16 cellular contexts compared by ENCODE assay signal in genomic region chr4:41124916-41125548, GRCh38.
DNase-seq lines count a peak whose midpoint lies in the region; ATAC-seq, FAIRE-seq and TF ChIP-seq lines count a peak whose summit lies in the region.
"Had no signal": no experiment of that assay in that cellular context is flagged by ENCODE, and none has a peak within 500 bp of the region (broad histone marks: within the 10 kb centered on the region; RNA-seq: fewer than 3 reads in every experiment).

No MANE protein-coding gene starts in this region.

- H3K4me3 ChIP-seq in astrocyte of the spinal cord (ENCODE audit: low read depth, low read length) (no peak overlapping the region), left lung (no peak overlapping the region), tibial artery (no peak overlapping the region)
- H3K4me3 ChIP-seq: colonic mucosa, esophagus muscularis mucosa had no signal

- peaks cover 0 to 9% of the 10 kb centered on the region in 2 donors for H3K4me1 ChIP-seq in left lung
- H3K4me1 ChIP-seq in tibial artery, result peaks cover 0 to 64% (median 36%) of the 10 kb centered on the region in 4 donors

- H3K27me3 Mint-ChIP-seq in HFFc6 (ENCODE audit: insufficient read depth), result peaks cover 4% of the 10 kb centered on the region; the same call in 1 of the 2 replicates
- H3K27me3 Mint-ChIP-seq in CD14-positive monocyte (ENCODE audit: low read depth in 3 of 3), result peaks cover 0 to 3% (median 3%) of the 10 kb centered on the region in 3 donors
- H3K27me3 Mint-ChIP-seq: activated naive CD8-positive, alpha-beta T cell treated with anti-CD3 and anti-CD28 coated beads, Interleukin-2, amount 50 U/mL, for 24 hours had no signal

- intact Hi-C loops in left lung (cut with DNase I) (no loop called here), tibial artery (cut with DNase I; ENCODE audit: low total_unique reads) (no loop called here), CD14-positive monocyte (cut with micrococcal nuclease) (no loop called here)

- H3K9me3 Mint-ChIP-seq in HFFc6, result no peaks in the 10 kb centered on the region
- peaks cover 0 to 5% (median 0%) of the 10 kb centered on the region in 7 donors for H3K9me3 Mint-ChIP-seq in CD14-positive monocyte
- H3K9me3 Mint-ChIP-seq: activated naive CD8-positive, alpha-beta T cell treated with anti-CD3 and anti-CD28 coated beads, Interleukin-2, amount 50 U/mL, for 24 hours; CD4-positive, CD25-positive, alpha-beta regulatory T cell; T-helper 1 cell treated with Interleukin-12 subunit alpha and Interleukin-12 subunit beta and Interleukin-4 antibody, amounts not matched to agents 30 μg/mL and 1 μg/mL, for 36 hours had no signal

- peak; percentile 67 for ATAC-seq in left lung
- no peak for ATAC-seq in activated CD4-positive, CD25-positive, alpha-beta regulatory T cell treated with anti-CD3 and anti-CD28 coated beads, Interleukin-2, amount 50 U/mL, for 24 hours
- ATAC-seq: activated naive CD8-positive, alpha-beta T cell treated with anti-CD3 and anti-CD28 coated beads, Interleukin-2, amount 50 U/mL, for 24 hours had no signal

- no peaks in the 10 kb centered on the region for H3K9me3 ChIP-seq in left lung
- no peaks in the 10 kb centered on the region for H3K9me3 ChIP-seq in tibial artery
- H3K9me3 ChIP-seq: colonic mucosa, esophagus muscularis mucosa had no signal

- in situ Hi-C loops in astrocyte of the spinal cord (cut with HindIII; ENCODE audit: low sequenced_read_pairs), result no loop called here

- no peak for FAIRE-seq in GM12891 (lab: Jason Lieb, UNC)
- FAIRE-seq: G401.6 had no signal

- no peak for TF ChIP-seq POLR2A in GM12891 (IDR thresholded peaks at IDR 0.05; ENCODE audit: low read depth, low read length)

- H3K4me1 Mint-ChIP-seq in HFFc6 (ENCODE audit: low read depth) (peaks cover 31% of the 10 kb centered on the region), CD14-positive monocyte (peaks cover 13% of the 10 kb centered on the region)
- H3K4me1 Mint-ChIP-seq: activated naive CD8-positive, alpha-beta T cell treated with anti-CD3 and anti-CD28 coated beads, Interleukin-2, amount 50 U/mL, for 24 hours; CD4-positive, CD25-positive, alpha-beta regulatory T cell had no signal

- H3K36me3 Mint-ChIP-seq in HFFc6 (ENCODE audit: low read depth), result no peaks in the 10 kb centered on the region
- H3K36me3 Mint-ChIP-seq in CD14-positive monocyte, result no peaks in the 10 kb centered on the region
- H3K36me3 Mint-ChIP-seq: CD4-positive, CD25-positive, alpha-beta regulatory T cell had no signal

- TF ChIP-seq CTCF in HFFc6 (IDR thresholded peaks at IDR 0.05) (no peak), astrocyte of the spinal cord (IDR thresholded peaks at IDR 0.05; ENCODE audit: low read depth, low read length) (no peak), left lung (IDR thresholded peaks at IDR 0.05) (no peak), tibial artery (IDR thresholded peaks at IDR 0.05) (no peak), CD14-positive monocyte (IDR thresholded peaks at IDR 0.05) (no peak)

- DNase-seq in HFFc6, result no peak
- peak; percentile 40 for DNase-seq in astrocyte of the spinal cord (ENCODE audit: low read depth, low spot score)
- DNase-seq in left lung, result no peak
- DNase-seq in tibial artery, result no peak
- DNase-seq in CD14-positive monocyte (ENCODE audit: low spot score), result no peak
- DNase-seq in GM12891 (ENCODE audit: insufficient read length, low spot score), result no peak
- DNase-seq: activated CD4-positive, alpha-beta T cell treated with anti-CD3 and anti-CD28 coated beads for 4 hours; activated naive CD8-positive, alpha-beta T cell treated with anti-CD3 and anti-CD28 coated beads, Interleukin-2, amount 50 U/mL, for 24 hours; activated T-cell treated with anti-CD3 and anti-CD28 coated beads, Interleukin-2, amount 50 U/mL, for 1 hour; CD4-positive, CD25-positive, alpha-beta regulatory T cell; colonic mucosa; NCI-H1694 had no signal

- H3K27ac ChIP-seq in left lung (peak overlapping the region; percentile 27 to 64), tibial artery (peak overlapping the region; percentile 51 to 52)
- H3K27ac ChIP-seq: colonic mucosa had no signal

- H3K27me3 ChIP-seq in left lung (no peaks in the 10 kb centered on the region), tibial artery (no peaks in the 10 kb centered on the region)
- H3K27me3 ChIP-seq: colonic mucosa, esophagus muscularis mucosa had no signal

- H3K4me3 Mint-ChIP-seq in HFFc6 (peak overlapping the region; percentile 27), CD14-positive monocyte (no peak overlapping the region)
- H3K4me3 Mint-ChIP-seq: activated naive CD8-positive, alpha-beta T cell treated with anti-CD3 and anti-CD28 coated beads, Interleukin-2, amount 50 U/mL, for 24 hours; CD4-positive, CD25-positive, alpha-beta regulatory T cell; T-helper 1 cell treated with Interleukin-12 subunit alpha and Interleukin-12 subunit beta and Interleukin-4 antibody, amounts not matched to agents 30 μg/mL and 1 μg/mL, for 36 hours had no signal

- H3K27ac Mint-ChIP-seq in HFFc6, result peak overlapping the region; percentile 72
- H3K27ac Mint-ChIP-seq in CD14-positive monocyte, result no peak overlapping the region
- H3K27ac Mint-ChIP-seq: activated naive CD8-positive, alpha-beta T cell treated with anti-CD3 and anti-CD28 coated beads, Interleukin-2, amount 50 U/mL, for 24 hours; CD4-positive, CD25-positive, alpha-beta regulatory T cell; T-helper 1 cell treated with Interleukin-12 subunit alpha and Interleukin-12 subunit beta and Interleukin-4 antibody, amounts not matched to agents 30 μg/mL and 1 μg/mL, for 36 hours had no signal

- H3K36me3 ChIP-seq in left lung (no peaks in the 10 kb centered on the region), tibial artery (no peaks in the 10 kb centered on the region)
- H3K36me3 ChIP-seq: colonic mucosa, esophagus muscularis mucosa had no signal

TF ChIP-seq in GM12891, 5 proteins besides CTCF, POLR2A, EP300 and RAD21:
- TF ChIP-seq SPI1 (IDR thresholded peaks at IDR 0.05; ENCODE audit: low read depth, low read length), result no peak
- no peak for TF ChIP-seq POLR2AphosphoS5 (IDR thresholded peaks at IDR 0.05; ENCODE audit: low read depth, low read length)
- TF ChIP-seq PAX5 (IDR thresholded peaks at IDR 0.05; ENCODE audit: insufficient read depth, low read length, severe bottlenecking), result no peak
- TF ChIP-seq TAF1 (IDR thresholded peaks at IDR 0.05; ENCODE audit: low read depth, low read length), result no peak
- no peak for TF ChIP-seq POU2F2 (IDR thresholded peaks at IDR 0.05; ENCODE audit: low read depth, low read length)
